Comparison of ENCODE assay signal across 28 cellular contexts in the genomic region with DNA sequence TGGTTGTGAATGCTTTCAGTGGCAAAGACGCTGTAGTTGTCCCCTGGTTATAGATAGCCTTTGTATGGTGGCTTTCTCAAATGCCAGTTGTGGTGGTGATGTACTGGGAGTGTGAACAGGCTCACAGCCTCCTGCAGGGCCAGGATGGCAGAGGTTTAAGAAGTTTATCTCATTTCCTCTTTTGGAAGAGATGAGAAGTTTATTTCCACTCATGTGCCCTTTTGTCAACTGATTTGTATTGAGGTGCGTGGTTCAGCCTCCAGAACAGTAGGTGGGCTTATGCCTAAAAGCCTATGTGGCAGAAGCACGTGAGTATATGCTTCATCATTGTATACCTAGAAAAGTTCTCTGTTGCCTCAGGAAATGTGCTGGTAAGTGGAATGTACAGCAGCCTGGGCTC. TPM values are rescaled to one million over a fixed set of nuclear protein-coding genes. Genes with fewer than 3 reads are reported as not detected.
"Had no signal": no experiment of that assay in that cellular context is flagged by ENCODE, and none has a peak within 500 bp of the region (broad histone marks: within the 10 kb centered on the region; RNA-seq: fewer than 3 reads in every experiment).

No MANE protein-coding gene starts in this region.

- H3K4me1 Mint-ChIP-seq: natural killer cell, neural crest cell had no signal

- H3K27me3 ChIP-seq: dorsolateral prefrontal cortex, heart left ventricle, sigmoid colon, testis, vagina had no signal

- H3K36me3 ChIP-seq: heart left ventricle, sigmoid colon, tibial nerve, upper lobe of right lung, vagina had no signal

- ATAC-seq: heart left ventricle, left lobe of liver, mucosa of descending colon, natural killer cell, upper lobe of right lung had no signal

- H3K4me3 Mint-ChIP-seq: natural killer cell; neural crest cell; stimulated activated naive CD8-positive, alpha-beta T cell treated with anti-CD3 and anti-CD28 coated beads, Interleukin-15, Interleukin-2, amounts not matched to agents 100 ng/mL and 50 ng/mL, for 24 hours had no signal

- H3K4me3 ChIP-seq: dorsolateral prefrontal cortex, heart left ventricle, mucosa of descending colon, sigmoid colon, skin epidermis, testis, tibial nerve, upper lobe of right lung, vagina had no signal

- H3K9me3 ChIP-seq: mucosa of descending colon, sigmoid colon, testis, upper lobe of right lung, vagina had no signal

- H3K27ac Mint-ChIP-seq: natural killer cell; stimulated activated naive CD8-positive, alpha-beta T cell treated with anti-CD3 and anti-CD28 coated beads, Interleukin-15, Interleukin-2, amounts not matched to agents 100 ng/mL and 50 ng/mL, for 24 hours had no signal

- H3K4me1 ChIP-seq: heart left ventricle, sigmoid colon, testis, tibial nerve, upper lobe of right lung, vagina had no signal

- DNase-seq: cortex of kidney; dorsolateral prefrontal cortex; effector CD8-positive, alpha-beta T cell; heart left ventricle; hypothalamus; islet precursor cell; mammary epithelial cell; mucosa of descending colon; natural killer cell; posterior cingulate gyrus; sigmoid colon; stimulated activated CD4-positive, alpha-beta T cell treated with anti-CD3 and anti-CD28 coated beads, Interleukin-2, amount 100 ng/mL, for 24 hours; stimulated activated CD4-positive, alpha-beta T cell treated with anti-CD3 and anti-CD28 coated beads, Interleukin-4, amount 100 ng/mL, for 4 hours; testis; upper lobe of right lung had no signal

- H3K27ac ChIP-seq: dorsolateral prefrontal cortex, heart left ventricle, sigmoid colon, skin epidermis, testis, tibial nerve, upper lobe of right lung, vagina had no signal

RNA-seq across cellular contexts. Expression of a gene that starts 13.7 kb away (rescaled TPM):
- total RNA-seq: frontal cortex, glomerular endothelial cell, left lobe of liver, mucosa of descending colon, neural crest cell, osteocyte, pulmonary artery endothelial cell, sigmoid colon, upper lobe of right lung had no signal

RNA-seq across cellular contexts. Expression of a gene that starts 37.7 kb away (rescaled TPM):
- total RNA-seq: glomerular endothelial cell, left lobe of liver, lower leg skin, mammary epithelial cell, mucosa of descending colon, natural killer cell, neural crest cell, osteocyte, pulmonary artery endothelial cell, sigmoid colon, subcutaneous adipose tissue, tibial nerve, upper lobe of right lung, vagina had no signal
- polyA plus RNA-seq: esophagus, mammary epithelial cell had no signal
